In genomic region chr3:65485826-65486592, GRCh38 we compare ENCODE assay signal across 22 cellular contexts.
DNase-seq lines count a peak whose midpoint lies in the region; ATAC-seq and TF ChIP-seq lines count a peak whose summit lies in the region.
"Had no signal": no experiment of that assay in that cellular context is flagged by ENCODE, and none has a peak within 500 bp of the region (broad histone marks: within the 10 kb centered on the region; RNA-seq: fewer than 3 reads in every experiment).

No MANE protein-coding gene starts in this region.

- H3K27me3 ChIP-seq in heart left ventricle (no peaks in the 10 kb centered on the region), psoas muscle (ENCODE audit: insufficient read depth in 3 of 3, low read length in 2 of 3) (no peaks in the 10 kb centered on the region)
- H3K27me3 ChIP-seq: pancreas, tibial nerve had no signal

- no peaks in the 10 kb centered on the region for H3K36me3 Mint-ChIP-seq in WTC11
- H3K36me3 Mint-ChIP-seq: CD4-positive, CD25-positive, alpha-beta regulatory T cell had no signal

- H3K4me3 ChIP-seq in heart left ventricle (peak overlapping the region in 2 of 12 donors; percentile 10 to 15), psoas muscle (peak overlapping the region; percentile 25), lower leg skin (ENCODE audit: low read depth, poor library complexity, severe bottlenecking) (no peak overlapping the region)
- H3K4me3 ChIP-seq: A549, lung, pancreas, tibial nerve had no signal

- TF ChIP-seq POLR2A in heart left ventricle (IDR thresholded peaks at IDR 0.05) (no peak), lower leg skin (IDR thresholded peaks at IDR 0.05) (no peak)

- H3K36me3 ChIP-seq in heart left ventricle (no peaks in the 10 kb centered on the region), psoas muscle (ENCODE audit: insufficient read depth in 1 of 2, low read depth in 1 of 2) (no peaks in the 10 kb centered on the region)
- H3K36me3 ChIP-seq: pancreas, tibial nerve had no signal

- H3K4me1 ChIP-seq in heart left ventricle, result peaks cover 13 to 70% (median 55%) of the 10 kb centered on the region in 12 donors
- H3K4me1 ChIP-seq in psoas muscle, result peaks cover 55% of the 10 kb centered on the region
- H3K4me1 ChIP-seq: A549 had no signal

- CTCF ChIA-PET in WTC11 (lab: Charles Lee), result interaction anchor here (1.5 kb wide), 1 partner anchor 19 kb away, joined by 4 read pairs; no protein-coding TSS in a partner anchor

- 14 to 19% (median 15%) methylated on average over 3 of the region's 3 CpGs for WGBS in heart left ventricle, 4 donors
- 14 to 25% (median 17%) methylated on average over 3 of the region's 3 CpGs for WGBS in psoas muscle, 3 donors
- 47 to 49% methylated on average over 3 of the region's 3 CpGs for WGBS in lower leg skin, 2 donors

- no peaks in the 10 kb centered on the region for H3K27me3 Mint-ChIP-seq in WTC11 (ENCODE audit: low read depth)
- H3K27me3 Mint-ChIP-seq: activated CD4-positive, alpha-beta memory T cell treated with anti-CD3 and anti-CD28 coated beads, Interleukin-2, amount 10 ng/mL, durations not matched to agents 7 days and 5 days; activated T-cell treated with anti-CD3 and anti-CD28 coated beads, Interleukin-2, amount 50 U/mL, for 24 hours; naive thymus-derived CD4-positive, alpha-beta T cell had no signal

- peak overlapping the region; percentile 42 to 89 (median 74) for H3K27ac ChIP-seq in heart left ventricle
- H3K27ac ChIP-seq in psoas muscle, result peak overlapping the region; percentile 17
- H3K27ac ChIP-seq: A549, pancreas had no signal

- no peak for TF ChIP-seq CTCF in WTC11 (IDR thresholded peaks at IDR 0.05)
- no peak for TF ChIP-seq CTCF in heart left ventricle (IDR thresholded peaks at IDR 0.05)
- no peak for TF ChIP-seq CTCF in psoas muscle (IDR thresholded peaks at IDR 0.05)
- TF ChIP-seq CTCF in lower leg skin (IDR thresholded peaks at IDR 0.05), result no peak

- POLR2A ChIA-PET in WTC11 (lab: Charles Lee), result no interaction called here

- H3K9me3 Mint-ChIP-seq in WTC11, result no peaks in the 10 kb centered on the region

- no peak overlapping the region for H3K4me3 Mint-ChIP-seq in WTC11
- H3K4me3 Mint-ChIP-seq: activated CD4-positive, alpha-beta memory T cell treated with anti-CD3 and anti-CD28 coated beads, Interleukin-2, amount 10 ng/mL, durations not matched to agents 7 days and 5 days; activated T-cell treated with anti-CD3 and anti-CD28 coated beads, Interleukin-2, amount 50 U/mL, for 24 hours; CD4-positive, CD25-positive, alpha-beta regulatory T cell; naive thymus-derived CD4-positive, alpha-beta T cell had no signal

- peak overlapping the region; percentile 16 for H3K27ac Mint-ChIP-seq in WTC11
- H3K27ac Mint-ChIP-seq: activated CD4-positive, alpha-beta memory T cell treated with anti-CD3 and anti-CD28 coated beads, Interleukin-2, amount 10 ng/mL, durations not matched to agents 7 days and 5 days; activated T-cell treated with anti-CD3 and anti-CD28 coated beads, Interleukin-2, amount 50 U/mL, for 24 hours; CD4-positive, CD25-positive, alpha-beta regulatory T cell; naive thymus-derived CD4-positive, alpha-beta T cell had no signal

- peaks cover 67% of the 10 kb centered on the region for H3K4me1 Mint-ChIP-seq in WTC11
- H3K4me1 Mint-ChIP-seq: activated CD4-positive, alpha-beta memory T cell treated with anti-CD3 and anti-CD28 coated beads, Interleukin-2, amount 10 ng/mL, durations not matched to agents 7 days and 5 days; CD4-positive, CD25-positive, alpha-beta regulatory T cell; naive thymus-derived CD4-positive, alpha-beta T cell had no signal

- no peaks in the 10 kb centered on the region for H3K9me3 ChIP-seq in heart left ventricle
- H3K9me3 ChIP-seq in psoas muscle, result no peaks in the 10 kb centered on the region
- H3K9me3 ChIP-seq: A549, pancreas, tibial nerve had no signal

- no peak for ATAC-seq in WTC11
- peak; percentile 53 to 66 (median 60) for ATAC-seq in heart left ventricle
- ATAC-seq in psoas muscle, result peak in 3 of 4 donors; percentile 39 to 72 (median 58)
- ATAC-seq: A549; naive thymus-derived CD4-positive, alpha-beta T cell; pancreas had no signal

- DNase-seq in Ammon's horn (ENCODE audit: low spot score), result peak; percentile 59
- DNase-seq in WTC11 (ENCODE audit: low spot score), result no peak
- DNase-seq in heart left ventricle, result peak in 1 of 5 donors; percentile 20
- no peak for DNase-seq in psoas muscle
- DNase-seq in lower leg skin (ENCODE audit: low spot score in 2 of 2), result no peak
- no peak for DNase-seq in NCI-H2081 treated with DMSO at 0.1 percent for 48 hours (lab: John Stamatoyannopoulos, UW)
- DNase-seq in dedifferentiated amniotic fluid mesenchymal stem cell (ENCODE audit: extremely low spot score), result no peak
- no peak for DNase-seq in NOMO-1 treated with DMSO at 0.1 percent for 48 hours (lab: John Stamatoyannopoulos, UW; ENCODE audit: unreplicated experiment)
- DNase-seq: activated CD4-positive, alpha-beta memory T cell treated with anti-CD3 and anti-CD28 coated beads, Interleukin-2, amount 10 ng/mL, durations not matched to agents 7 days and 5 days; activated naive CD4-positive, alpha-beta T cell treated with anti-CD3 and anti-CD28 coated beads, Interleukin-2, amount 50 U/mL, for 16 hours; activated T-cell treated with anti-CD3 and anti-CD28 coated beads, Interleukin-2, amount 50 U/mL, for 24 hours; CD4-positive, CD25-positive, alpha-beta regulatory T cell; cortex of kidney; MV-4-11; naive thymus-derived CD4-positive, alpha-beta T cell; NCI-H1930; pancreas; SIG-M5; T-helper 2 cell had no signal

- intact Hi-C loops in heart left ventricle (cut with DNase I), result loop anchor here in 2 of 10 donors (5.0 to 10.0 kb wide), 2 partner anchors 59 to 76 kb away; no protein-coding TSS in a partner anchor
- intact Hi-C loops in psoas muscle (cut with DNase I), result loop anchor here in 1 of 2 donors (1.0 to 10.0 kb wide), 2 partner anchors 28 to 59 kb away; no protein-coding TSS in a partner anchor
- intact Hi-C loops in lower leg skin (cut with DNase I; ENCODE audit: low total_unique reads), result no loop called here

TF ChIP-seq in WTC11, 78 proteins besides CTCF, POLR2A, EP300 and RAD21 (continues in another document):
- no peak for TF ChIP-seq FOXJ3 (CRISPR knock-in tag; IDR thresholded peaks at IDR 0.05; ENCODE audit: borderline replicate concordance)
- no peak for TF ChIP-seq OVOL2 (CRISPR knock-in tag; IDR thresholded peaks at IDR 0.05; ENCODE audit: borderline replicate concordance)
- no peak for TF ChIP-seq ZNF263 (CRISPR knock-in tag; IDR thresholded peaks at IDR 0.05; ENCODE audit: low read depth)
- TF ChIP-seq SOX15 (CRISPR knock-in tag; IDR thresholded peaks at IDR 0.05), result no peak
- TF ChIP-seq, protein P1, sequence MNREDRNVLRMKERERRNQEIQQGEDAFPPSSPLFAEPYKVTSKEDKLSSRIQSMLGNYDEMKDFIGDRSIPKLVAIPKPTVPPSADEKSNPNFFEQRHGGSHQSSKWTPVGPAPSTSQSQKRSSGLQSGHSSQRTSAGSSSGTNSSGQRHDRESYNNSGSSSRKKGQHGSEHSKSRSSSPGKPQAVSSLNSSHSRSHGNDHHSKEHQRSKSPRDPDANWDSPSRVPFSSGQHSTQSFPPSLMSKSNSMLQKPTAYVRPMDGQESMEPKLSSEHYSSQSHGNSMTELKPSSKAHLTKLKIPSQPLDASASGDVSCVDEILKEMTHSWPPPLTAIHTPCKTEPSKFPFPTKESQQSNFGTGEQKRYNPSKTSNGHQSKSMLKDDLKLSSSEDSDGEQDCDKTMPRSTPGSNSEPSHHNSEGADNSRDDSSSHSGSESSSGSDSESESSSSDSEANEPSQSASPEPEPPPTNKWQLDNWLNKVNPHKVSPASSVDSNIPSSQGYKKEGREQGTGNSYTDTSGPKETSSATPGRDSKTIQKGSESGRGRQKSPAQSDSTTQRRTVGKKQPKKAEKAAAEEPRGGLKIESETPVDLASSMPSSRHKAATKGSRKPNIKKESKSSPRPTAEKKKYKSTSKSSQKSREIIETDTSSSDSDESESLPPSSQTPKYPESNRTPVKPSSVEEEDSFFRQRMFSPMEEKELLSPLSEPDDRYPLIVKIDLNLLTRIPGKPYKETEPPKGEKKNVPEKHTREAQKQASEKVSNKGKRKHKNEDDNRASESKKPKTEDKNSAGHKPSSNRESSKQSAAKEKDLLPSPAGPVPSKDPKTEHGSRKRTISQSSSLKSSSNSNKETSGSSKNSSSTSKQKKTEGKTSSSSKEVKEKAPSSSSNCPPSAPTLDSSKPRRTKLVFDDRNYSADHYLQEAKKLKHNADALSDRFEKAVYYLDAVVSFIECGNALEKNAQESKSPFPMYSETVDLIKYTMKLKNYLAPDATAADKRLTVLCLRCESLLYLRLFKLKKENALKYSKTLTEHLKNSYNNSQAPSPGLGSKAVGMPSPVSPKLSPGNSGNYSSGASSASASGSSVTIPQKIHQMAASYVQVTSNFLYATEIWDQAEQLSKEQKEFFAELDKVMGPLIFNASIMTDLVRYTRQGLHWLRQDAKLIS (CRISPR knock-in tag; IDR thresholded peaks at IDR 0.05; ENCODE audit: borderline replicate concordance), result no peak
- no peak for TF ChIP-seq USF2 (CRISPR knock-in tag; IDR thresholded peaks at IDR 0.05)
- no peak for TF ChIP-seq NR3C1 (CRISPR knock-in tag; conservative IDR thresholded peaks at IDR 0.05; ENCODE audit: low read depth)
- no peak for TF ChIP-seq NFYB (CRISPR knock-in tag; conservative IDR thresholded peaks at IDR 0.05; ENCODE audit: low read depth)
- TF ChIP-seq TEAD4 (CRISPR knock-in tag; IDR thresholded peaks at IDR 0.05), result no peak
- TF ChIP-seq IRF1 (CRISPR knock-in tag; IDR thresholded peaks at IDR 0.05), result no peak
- no peak for TF ChIP-seq MXD4 (CRISPR knock-in tag; IDR thresholded peaks at IDR 0.05; ENCODE audit: borderline replicate concordance)
